Comparison of ENCODE assay signal across 26 cellular contexts in genomic region chr6:18423426-18423825, GRCh38.
"Had no signal": no experiment of that assay in that cellular context is flagged by ENCODE, and none has a peak within 500 bp of the region (broad histone marks: within the 10 kb centered on the region; RNA-seq: fewer than 3 reads in every experiment).

No MANE protein-coding gene starts in this region.

- DNase-seq: activated CD4-positive, alpha-beta memory T cell treated with anti-CD3 and anti-CD28 coated beads, Interleukin-2, amount 10 ng/mL, durations not matched to agents 7 days and 5 days; activated CD4-positive, alpha-beta T cell treated with anti-CD3 and anti-CD28 coated beads for 4 hours; activated CD4-positive, alpha-beta T cell treated with anti-CD3 and anti-CD28 coated beads, Interleukin-2, amount 10 ng/mL, durations not matched to agents 7 days and 5 days; activated CD4-positive, alpha-beta T cell treated with anti-CD3 and anti-CD28 coated beads, Interleukin-2, amount 50 U/mL, for 4 hours; activated CD4-positive, CD25-positive, alpha-beta regulatory T cell; activated CD4-positive, CD25-positive, alpha-beta regulatory T cell treated with anti-CD3 and anti-CD28 coated beads, Interleukin-2, amount 50 U/mL, for 72 hours; activated CD8-positive, alpha-beta memory T cell treated with anti-CD3 and anti-CD28 coated beads, Interleukin-2, amount 50 U/mL, for 48 hours; activated gamma-delta T cell; activated naive CD4-positive, alpha-beta T cell; activated naive CD4-positive, alpha-beta T cell treated with anti-CD3 and anti-CD28 coated beads, Interleukin-2, amount 10 ng/mL, durations not matched to agents 7 days and 5 days; activated naive CD8-positive, alpha-beta T cell treated with anti-CD3 and anti-CD28 coated beads, Interleukin-2, amount 10 ng/mL, durations not matched to agents 7 days and 5 days; activated T-cell treated with anti-CD3 and anti-CD28 coated beads for 4 hours; activated T-cell treated with anti-CD3 and anti-CD28 coated beads, Interleukin-2, amount 50 U/mL, for 24 hours; activated T-cell treated with anti-CD3 and anti-CD28 coated beads, Interleukin-2, amount 50 U/mL, for 72 hours; central memory CD4-positive, alpha-beta T cell; cerebellar nuclear complex; colonic mucosa; effector CD8-positive, alpha-beta T cell; esophagus squamous epithelium; glutamatergic neuron; heart left ventricle; T-helper 17 cell had no signal

- H3K4me3 ChIP-seq: ascending aorta, breast epithelium, cardiac muscle cell, colonic mucosa, esophagus squamous epithelium, heart left ventricle had no signal

- H3K36me3 ChIP-seq: ascending aorta, breast epithelium, cardiac muscle cell, colonic mucosa had no signal

- H3K9me3 ChIP-seq: ascending aorta, breast epithelium, colonic mucosa, esophagus squamous epithelium, heart left ventricle had no signal

- ATAC-seq: activated naive CD4-positive, alpha-beta T cell treated with anti-CD3 and anti-CD28 coated beads, Interleukin-2, amount 50 U/mL, for 72 hours; activated T-cell treated with anti-CD3 and anti-CD28 coated beads, Interleukin-2, amount 50 U/mL, for 72 hours; heart left ventricle; T-helper 17 cell had no signal

- H3K27me3 ChIP-seq: ascending aorta, breast epithelium, cardiac muscle cell, colonic mucosa, esophagus squamous epithelium, heart left ventricle had no signal

- H3K27ac ChIP-seq: ascending aorta, breast epithelium, cardiac muscle cell, colonic mucosa, heart left ventricle had no signal

- H3K4me1 ChIP-seq: ascending aorta, breast epithelium, colonic mucosa had no signal
